In the genomic region with DNA sequence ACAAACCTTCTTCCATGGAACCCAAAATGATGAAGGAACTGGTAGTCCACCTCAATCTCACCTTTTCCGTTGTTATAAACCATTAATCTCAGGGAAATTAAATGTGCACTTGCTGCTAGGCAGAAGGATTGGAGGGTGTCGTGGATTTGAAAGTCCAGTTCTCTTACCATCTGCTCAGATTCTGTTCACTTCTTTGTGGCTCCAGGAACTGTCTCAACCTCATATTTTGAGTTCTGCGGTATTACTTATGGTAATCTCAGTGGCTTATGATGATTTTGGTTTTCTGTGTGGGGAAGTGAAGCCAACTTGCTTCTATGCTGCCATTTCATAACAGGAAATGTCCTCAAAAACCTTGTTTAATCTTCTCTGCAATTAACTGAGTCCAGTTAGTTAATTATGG, we compare ENCODE assay signal across 38 cellular contexts.
"Had no signal": no experiment of that assay in that cellular context is flagged by ENCODE, and none has a peak within 500 bp of the region (broad histone marks: within the 10 kb centered on the region; RNA-seq: fewer than 3 reads in every experiment).

No MANE protein-coding gene starts in this region.

- H3K27me3 ChIP-seq: ascending aorta, cardiac muscle cell, colonic mucosa, MG63, Peyer's patch had no signal

- H3K4me1 Mint-ChIP-seq: activated CD4-positive, alpha-beta T cell treated with anti-CD3 and anti-CD28 coated beads, Interleukin-2, amount 10 ng/mL, durations not matched to agents 24 days and 14 days; activated naive CD4-positive, alpha-beta T cell treated with anti-CD3 and anti-CD28 coated beads, Interleukin-2, amount 50 U/mL, for 24 hours; activated naive CD8-positive, alpha-beta T cell treated with anti-CD3 and anti-CD28 coated beads, Interleukin-2, amount 10 ng/mL, durations not matched to agents 7 days and 5 days; central memory CD8-positive, alpha-beta T cell; T-cell; T-helper 17 cell had no signal

- H3K27me3 Mint-ChIP-seq: activated CD4-positive, alpha-beta T cell treated with anti-CD3 and anti-CD28 coated beads, Interleukin-2, amount 10 ng/mL, durations not matched to agents 24 days and 14 days; activated naive CD4-positive, alpha-beta T cell treated with anti-CD3 and anti-CD28 coated beads, Interleukin-2, amount 50 U/mL, for 24 hours; activated naive CD8-positive, alpha-beta T cell treated with anti-CD3 and anti-CD28 coated beads, Interleukin-2, amount 10 ng/mL, durations not matched to agents 7 days and 5 days; activated T-cell treated with anti-CD3 and anti-CD28 coated beads, Interleukin-2, amount 50 U/mL, for 24 hours; central memory CD8-positive, alpha-beta T cell; T-cell; T-helper 17 cell had no signal

- DNase-seq: activated CD4-positive, alpha-beta T cell treated with anti-CD3 and anti-CD28 coated beads for 1 hour; activated CD4-positive, alpha-beta T cell treated with anti-CD3 and anti-CD28 coated beads, Interleukin-2, amount 10 ng/mL, durations not matched to agents 24 days and 14 days; activated CD4-positive, alpha-beta T cell treated with anti-CD3 and anti-CD28 coated beads, Interleukin-2, amount 50 U/mL, for 48 hours; activated CD4-positive, CD25-positive, alpha-beta regulatory T cell; activated CD8-positive, alpha-beta T cell treated with anti-CD3 and anti-CD28 coated beads, Interleukin-2, amount 10 ng/mL, durations not matched to agents 7 days and 5 days; activated gamma-delta T cell; activated naive CD4-positive, alpha-beta T cell treated with Interleukin-2 at 50 U/mL for 16 hours; activated naive CD8-positive, alpha-beta T cell treated with anti-CD3 and anti-CD28 coated beads, Interleukin-2, amount 10 ng/mL, durations not matched to agents 7 days and 5 days; activated T-cell treated with anti-CD3 and anti-CD28 coated beads, Interleukin-2, amount 50 U/mL, for 24 hours; amygdala; colonic mucosa; Kasumi-1; KG1; MG63; NCI-H1048; NCI-H1105 treated with DMSO at 0.1 percent for 48 hours; NCI-H1436 treated with DMSO at 0.1 percent for 48 hours; NCI-H1694 treated with DMSO at 0.1 percent for 48 hours; NCI-H2029; NCI-H2107; NCI-H2171; NCI-H510A; NCI-H526; NCI-H748 treated with DMSO at 0.1 percent for 48 hours; PC-3; Peyer's patch; RPMI8226; SHP77 treated with DMSO at 0.1 percent for 48 hours; T-cell; T-helper 17 cell; T-helper 9 cell; WERI-Rb-1 had no signal

- H3K27ac Mint-ChIP-seq: activated CD4-positive, alpha-beta T cell treated with anti-CD3 and anti-CD28 coated beads, Interleukin-2, amount 10 ng/mL, durations not matched to agents 24 days and 14 days; activated CD8-positive, alpha-beta T cell treated with anti-CD3 and anti-CD28 coated beads, Interleukin-2, amount 10 ng/mL, durations not matched to agents 7 days and 5 days; activated naive CD4-positive, alpha-beta T cell treated with anti-CD3 and anti-CD28 coated beads, Interleukin-2, amount 50 U/mL, for 24 hours; activated naive CD8-positive, alpha-beta T cell treated with anti-CD3 and anti-CD28 coated beads, Interleukin-2, amount 10 ng/mL, durations not matched to agents 7 days and 5 days; activated T-cell treated with anti-CD3 and anti-CD28 coated beads, Interleukin-2, amount 50 U/mL, for 24 hours; activated T-helper 2 cell treated with anti-CD3 and anti-CD28 coated beads, Interferon-gamma antibody, Interleukin-2, Interleukin-4, amounts not matched to agents 10 μg/mL and 5 μg/mL and 100 μg/mL, durations not matched to agents 14 hours and 24 hours and 36 hours; T-cell; T-helper 17 cell had no signal

- H3K9me3 Mint-ChIP-seq: activated CD4-positive, alpha-beta T cell treated with anti-CD3 and anti-CD28 coated beads, Interleukin-2, amount 10 ng/mL, durations not matched to agents 24 days and 14 days had no signal

- H3K36me3 ChIP-seq: ascending aorta, cardiac muscle cell, colonic mucosa, MG63, Peyer's patch, WERI-Rb-1 had no signal

- H3K36me3 Mint-ChIP-seq: activated naive CD4-positive, alpha-beta T cell treated with anti-CD3 and anti-CD28 coated beads, Interleukin-2, amount 50 U/mL, for 24 hours; activated naive CD8-positive, alpha-beta T cell treated with anti-CD3 and anti-CD28 coated beads, Interleukin-2, amount 10 ng/mL, durations not matched to agents 7 days and 5 days; T-cell had no signal

- ATAC-seq: activated CD8-positive, alpha-beta T cell treated with anti-CD3 and anti-CD28 coated beads, Interleukin-2, amount 10 ng/mL, durations not matched to agents 7 days and 5 days; PC-3; SK-N-SH treated with all-trans-retinoic acid at 6 μM for 48 hours; T-cell; T-helper 17 cell had no signal

- H3K4me3 Mint-ChIP-seq: activated CD4-positive, alpha-beta T cell treated with anti-CD3 and anti-CD28 coated beads, Interleukin-2, amount 10 ng/mL, durations not matched to agents 24 days and 14 days; activated CD8-positive, alpha-beta T cell treated with anti-CD3 and anti-CD28 coated beads, Interleukin-2, amount 10 ng/mL, durations not matched to agents 7 days and 5 days; activated naive CD4-positive, alpha-beta T cell treated with anti-CD3 and anti-CD28 coated beads, Interleukin-2, amount 50 U/mL, for 24 hours; activated naive CD8-positive, alpha-beta T cell treated with anti-CD3 and anti-CD28 coated beads, Interleukin-2, amount 10 ng/mL, durations not matched to agents 7 days and 5 days; activated T-cell treated with anti-CD3 and anti-CD28 coated beads, Interleukin-2, amount 50 U/mL, for 24 hours; central memory CD8-positive, alpha-beta T cell; T-cell; T-helper 17 cell had no signal

- H3K9me3 ChIP-seq: colonic mucosa, MG63, Peyer's patch had no signal

- H3K27ac ChIP-seq: ascending aorta, cardiac muscle cell, colonic mucosa, Peyer's patch, WERI-Rb-1 had no signal

- H3K4me3 ChIP-seq: ascending aorta, cardiac muscle cell, colonic mucosa, MG63, Peyer's patch had no signal

- H3K4me1 ChIP-seq: ascending aorta, colonic mucosa, Peyer's patch had no signal
